Comparison of ENCODE assay signal across 8 cellular contexts in the genomic region with DNA sequence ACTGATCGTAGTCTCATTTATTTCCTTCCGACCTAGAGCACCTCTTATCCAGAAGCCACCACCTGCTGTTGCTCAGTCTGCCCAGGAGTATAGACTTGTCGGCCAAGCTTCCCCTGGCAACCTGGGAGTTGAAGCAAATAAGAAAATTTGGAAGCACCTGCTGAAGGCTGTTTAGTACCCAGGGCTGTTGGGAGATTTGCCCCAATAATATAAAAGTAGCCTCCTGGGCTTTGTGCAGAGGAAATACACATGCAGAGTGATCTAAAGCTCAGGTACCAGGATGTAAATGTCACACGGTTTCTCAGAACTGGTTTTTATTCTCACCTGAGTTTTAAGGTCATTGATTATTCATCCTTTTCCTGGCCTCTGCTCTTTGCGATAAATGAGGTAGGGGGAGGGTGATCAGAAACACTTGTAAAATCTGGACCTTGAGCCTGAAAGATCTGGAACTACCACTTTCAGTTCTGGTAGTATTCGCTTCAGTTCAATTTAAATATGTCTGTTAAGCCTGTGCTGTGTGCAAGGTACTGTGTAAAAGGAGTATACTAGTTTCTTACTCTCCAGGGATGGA. TPM values are rescaled to one million over a fixed set of nuclear protein-coding genes. Genes with fewer than 3 reads are reported as not detected.
DNase-seq lines count a peak whose midpoint lies in the region; ATAC-seq, FAIRE-seq and TF ChIP-seq lines count a peak whose summit lies in the region.

No MANE protein-coding gene starts in this region.

- peak overlapping the region; percentile 58 for H3K9ac ChIP-seq in astrocyte (ENCODE audit: low read length)

- peaks cover 42% of the 10 kb centered on the region for H3K79me2 ChIP-seq in astrocyte (ENCODE audit: insufficient read depth, low read length)

- TF ChIP-seq POLR2A in heart left ventricle (IDR thresholded peaks at IDR 0.05) (no peak), upper lobe of left lung (IDR thresholded peaks at IDR 0.05) (no peak)

- H3K27me3 ChIP-seq in heart left ventricle (no peaks in the 10 kb centered on the region), astrocyte (ENCODE audit: insufficient read depth, low read length) (peaks cover 3% of the 10 kb centered on the region), lower lobe of right lung (ENCODE audit: low read depth) (no peaks in the 10 kb centered on the region), upper lobe of left lung (no peaks in the 10 kb centered on the region)

- no peaks in the 10 kb centered on the region for H3K9me3 ChIP-seq in heart left ventricle
- no peaks in the 10 kb centered on the region for H3K9me3 ChIP-seq in astrocyte (ENCODE audit: insufficient read depth, low read depth, low read length)
- H3K9me3 ChIP-seq in lower lobe of right lung = no peaks in the 10 kb centered on the region
- no peaks in the 10 kb centered on the region for H3K9me3 ChIP-seq in upper lobe of left lung

- ATAC-seq in heart left ventricle (no peak), Right ventricle myocardium inferior (no peak), lower lobe of right lung (no peak), upper lobe of left lung (ENCODE audit: low FRiP score in 2 of 2) (no peak)

- DNase-seq in heart left ventricle (no peak), Right ventricle myocardium inferior (ENCODE audit: missing footprints) (no peak), astrocyte (ENCODE audit: low read depth) (no peak), lower lobe of right lung (no peak), upper lobe of left lung (no peak), posterior cingulate gyrus (no peak), NCI-H2029 treated with DMSO at 0.1 percent for 48 hours (lab: John Stamatoyannopoulos, UW) (no peak)
- no peak for DNase-seq in effector CD4-positive, alpha-beta T cell

- H3K27me3 Mint-ChIP-seq in astrocyte (ENCODE audit: low read depth, unreplicated experiment) = no peaks in the 10 kb centered on the region

- no peak for FAIRE-seq in astrocyte (lab: Jason Lieb, UNC)

- peak overlapping the region; percentile 95 for H3K4me3 Mint-ChIP-seq in astrocyte (ENCODE audit: unreplicated experiment)

- no peak for TF ChIP-seq CTCF in heart left ventricle (IDR thresholded peaks at IDR 0.05)
- TF ChIP-seq CTCF in astrocyte (IDR thresholded peaks at IDR 0.05; ENCODE audit: insufficient read depth, low read depth, low read length) = no peak
- TF ChIP-seq CTCF in lower lobe of right lung (IDR thresholded peaks at IDR 0.05) = peak; percentile 18
- TF ChIP-seq CTCF in upper lobe of left lung (IDR thresholded peaks at IDR 0.05) = peak in 1 of 6 experiments; percentile 8

- no peaks in the 10 kb centered on the region for H3K9me3 Mint-ChIP-seq in astrocyte (ENCODE audit: unreplicated experiment)

- TF ChIP-seq EP300 in upper lobe of left lung (IDR thresholded peaks at IDR 0.05) = no peak

- H3K27ac ChIP-seq in heart left ventricle (peak overlapping the region in 11 of 12 donors; percentile 67 to 100 (median 92)), astrocyte (ENCODE audit: low read depth, low read length) (no peak overlapping the region), lower lobe of right lung (peak overlapping the region; percentile 98), upper lobe of left lung (peak overlapping the region; percentile 92 to 97 (median 95))

- H3K4me1 Mint-ChIP-seq in astrocyte (ENCODE audit: low read depth, unreplicated experiment) = peaks cover 8% of the 10 kb centered on the region

- H2AFZ ChIP-seq in astrocyte (ENCODE audit: low read depth, low read length) = peak overlapping the region; percentile 59

- H3K36me3 Mint-ChIP-seq in astrocyte (ENCODE audit: low read depth, unreplicated experiment) = no peaks in the 10 kb centered on the region

- intact Hi-C loops in heart left ventricle (cut with DNase I) (loop anchor here in 8 of 10 donors (2.0 to 10.0 kb wide), 4 partner anchors 265 to 1243 kb away; no protein-coding TSS in a partner anchor), Right ventricle myocardium inferior (cut with DNase I) (loop anchor here (2.0 kb wide), 1 partner anchor 265 kb away; no protein-coding TSS in a partner anchor), lower lobe of right lung (cut with DNase I) (no loop called here), posterior cingulate gyrus (cut with DNase I) (loop anchor here (2.0 to 10.0 kb wide), 2 partner anchors 265 to 497 kb away; no protein-coding TSS in a partner anchor)

- H3K4me2 ChIP-seq in astrocyte (ENCODE audit: low read length) = peak overlapping the region; percentile 98

- peak overlapping the region; percentile 96 for H3K27ac Mint-ChIP-seq in astrocyte (ENCODE audit: unreplicated experiment)

- peaks cover 0 to 36% (median 27%) of the 10 kb centered on the region in 12 donors for H3K4me1 ChIP-seq in heart left ventricle
- H3K4me1 ChIP-seq in astrocyte (ENCODE audit: insufficient read depth, low read length) = peaks cover 10% of the 10 kb centered on the region
- H3K4me1 ChIP-seq in lower lobe of right lung = peaks cover 26% of the 10 kb centered on the region
- peaks cover 16 to 41% (median 24%) of the 10 kb centered on the region in 4 donors for H3K4me1 ChIP-seq in upper lobe of left lung

- H3K4me3 ChIP-seq in heart left ventricle = peak overlapping the region in 10 of 12 donors; percentile 32 to 100 (median 92)
- peak overlapping the region; percentile 44 for H3K4me3 ChIP-seq in astrocyte (ENCODE audit: insufficient read depth, low read depth, low read length)
- peak overlapping the region; percentile 100 for H3K4me3 ChIP-seq in lower lobe of right lung
- H3K4me3 ChIP-seq in upper lobe of left lung = peak overlapping the region in 3 of 4 donors; percentile 78 to 91 (median 83)

- WGBS in heart left ventricle, 4 donors = 28 to 30% (median 30%) methylated on average over 6 of the region's 6 CpGs
- 21 to 23% methylated on average over 6 of the region's 6 CpGs for WGBS in upper lobe of left lung, 2 donors

- H3K36me3 ChIP-seq in heart left ventricle (peaks cover 0 to under 1% (median 0%) of the 10 kb centered on the region in 9 donors), astrocyte (ENCODE audit: insufficient read depth, low read length) (no peaks in the 10 kb centered on the region), lower lobe of right lung (no peaks in the 10 kb centered on the region), upper lobe of left lung (no peaks in the 10 kb centered on the region)

- peaks cover 34% of the 10 kb centered on the region for H4K20me1 ChIP-seq in astrocyte (ENCODE audit: insufficient read depth, low read length)

RNA-seq across cellular contexts. Expression of a gene that starts 0.8 kb away (rescaled TPM):
- 100 to 1,000 TPM in 5 of 9 donors, 10 to 100 TPM in 4; 87.0 to 138 (median 105) TPM for total RNA-seq in heart left ventricle
- 100 to 1,000 TPM in 1 of 2 donors, 10 to 100 TPM in 1; 57.2 to 122 TPM for polyA plus RNA-seq in heart left ventricle
- total RNA-seq in Right ventricle myocardium inferior = 94.4 TPM
- 125 and 126 TPM in 2 replicates for total RNA-seq in astrocyte
- 89.4 TPM for total RNA-seq in lower lobe of right lung
- total RNA-seq in upper lobe of left lung = 100 to 1,000 TPM in 2 of 6 donors, 10 to 100 TPM in 4; 57.0 to 123 (median 85.7) TPM

Comparison
In these comparisons a context has a peak if more than half of its experiments do, and no peak if none do; other contexts are left out.
1. H3K4me3 ChIP-seq: peak in every context shown above with its lines; median percentile 100 in lower lobe of right lung; 92 in heart left ventricle; 83 in upper lobe of left lung; 44 in astrocyte.